1 cellular context compared by ENCODE assay signal in genomic region chr4:69134471-69134870, GRCh38.
TF ChIP-seq lines count a peak whose summit lies in the region.

No MANE protein-coding gene starts in this region.

TF ChIP-seq in HepG2, 621 proteins besides CTCF, POLR2A, EP300 and RAD21:
- TF ChIP-seq, protein P1, sequence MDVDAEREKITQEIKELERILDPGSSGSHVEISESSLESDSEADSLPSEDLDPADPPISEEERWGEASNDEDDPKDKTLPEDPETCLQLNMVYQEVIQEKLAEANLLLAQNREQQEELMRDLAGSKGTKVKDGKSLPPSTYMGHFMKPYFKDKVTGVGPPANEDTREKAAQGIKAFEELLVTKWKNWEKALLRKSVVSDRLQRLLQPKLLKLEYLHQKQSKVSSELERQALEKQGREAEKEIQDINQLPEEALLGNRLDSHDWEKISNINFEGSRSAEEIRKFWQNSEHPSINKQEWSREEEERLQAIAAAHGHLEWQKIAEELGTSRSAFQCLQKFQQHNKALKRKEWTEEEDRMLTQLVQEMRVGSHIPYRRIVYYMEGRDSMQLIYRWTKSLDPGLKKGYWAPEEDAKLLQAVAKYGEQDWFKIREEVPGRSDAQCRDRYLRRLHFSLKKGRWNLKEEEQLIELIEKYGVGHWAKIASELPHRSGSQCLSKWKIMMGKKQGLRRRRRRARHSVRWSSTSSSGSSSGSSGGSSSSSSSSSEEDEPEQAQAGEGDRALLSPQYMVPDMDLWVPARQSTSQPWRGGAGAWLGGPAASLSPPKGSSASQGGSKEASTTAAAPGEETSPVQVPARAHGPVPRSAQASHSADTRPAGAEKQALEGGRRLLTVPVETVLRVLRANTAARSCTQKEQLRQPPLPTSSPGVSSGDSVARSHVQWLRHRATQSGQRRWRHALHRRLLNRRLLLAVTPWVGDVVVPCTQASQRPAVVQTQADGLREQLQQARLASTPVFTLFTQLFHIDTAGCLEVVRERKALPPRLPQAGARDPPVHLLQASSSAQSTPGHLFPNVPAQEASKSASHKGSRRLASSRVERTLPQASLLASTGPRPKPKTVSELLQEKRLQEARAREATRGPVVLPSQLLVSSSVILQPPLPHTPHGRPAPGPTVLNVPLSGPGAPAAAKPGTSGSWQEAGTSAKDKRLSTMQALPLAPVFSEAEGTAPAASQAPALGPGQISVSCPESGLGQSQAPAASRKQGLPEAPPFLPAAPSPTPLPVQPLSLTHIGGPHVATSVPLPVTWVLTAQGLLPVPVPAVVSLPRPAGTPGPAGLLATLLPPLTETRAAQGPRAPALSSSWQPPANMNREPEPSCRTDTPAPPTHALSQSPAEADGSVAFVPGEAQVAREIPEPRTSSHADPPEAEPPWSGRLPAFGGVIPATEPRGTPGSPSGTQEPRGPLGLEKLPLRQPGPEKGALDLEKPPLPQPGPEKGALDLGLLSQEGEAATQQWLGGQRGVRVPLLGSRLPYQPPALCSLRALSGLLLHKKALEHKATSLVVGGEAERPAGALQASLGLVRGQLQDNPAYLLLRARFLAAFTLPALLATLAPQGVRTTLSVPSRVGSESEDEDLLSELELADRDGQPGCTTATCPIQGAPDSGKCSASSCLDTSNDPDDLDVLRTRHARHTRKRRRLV (CRISPR knock-in tag; IDR thresholded peaks at IDR 0.05): no peak
- TF ChIP-seq ZNF205 (CRISPR knock-in tag; IDR thresholded peaks at IDR 0.05): no peak
- no peak for TF ChIP-seq RXRB (CRISPR knock-in tag; IDR thresholded peaks at IDR 0.05; ENCODE audit: borderline replicate concordance)
- no peak for TF ChIP-seq KMT2A (CRISPR knock-in tag; IDR thresholded peaks at IDR 0.05)
- TF ChIP-seq, protein P2, sequence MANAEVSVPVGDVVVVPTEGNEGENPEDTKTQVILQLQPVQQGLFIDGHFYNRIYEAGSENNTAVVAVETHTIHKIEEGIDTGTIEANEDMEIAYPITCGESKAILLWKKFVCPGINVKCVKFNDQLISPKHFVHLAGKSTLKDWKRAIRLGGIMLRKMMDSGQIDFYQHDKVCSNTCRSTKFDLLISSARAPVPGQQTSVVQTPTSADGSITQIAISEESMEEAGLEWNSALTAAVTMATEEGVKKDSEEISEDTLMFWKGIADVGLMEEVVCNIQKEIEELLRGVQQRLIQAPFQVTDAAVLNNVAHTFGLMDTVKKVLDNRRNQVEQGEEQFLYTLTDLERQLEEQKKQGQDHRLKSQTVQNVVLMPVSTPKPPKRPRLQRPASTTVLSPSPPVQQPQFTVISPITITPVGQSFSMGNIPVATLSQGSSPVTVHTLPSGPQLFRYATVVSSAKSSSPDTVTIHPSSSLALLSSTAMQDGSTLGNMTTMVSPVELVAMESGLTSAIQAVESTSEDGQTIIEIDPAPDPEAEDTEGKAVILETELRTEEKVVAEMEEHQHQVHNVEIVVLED (CRISPR knock-in tag; IDR thresholded peaks at IDR 0.05; ENCODE audit: borderline replicate concordance): no peak
- no peak for TF ChIP-seq ZNF574 (CRISPR knock-in tag; IDR thresholded peaks at IDR 0.05)
- no peak for TF ChIP-seq NFKBIZ (CRISPR knock-in tag; IDR thresholded peaks at IDR 0.05)
- no peak for TF ChIP-seq HDAC1 (CRISPR knock-in tag; IDR thresholded peaks at IDR 0.05)
- no peak for TF ChIP-seq ZNF44 (CRISPR knock-in tag; IDR thresholded peaks at IDR 0.05)
- TF ChIP-seq U2AF2 (IDR thresholded peaks at IDR 0.05; ENCODE audit: low read depth, low read length): no peak
- no peak for TF ChIP-seq TCF12 (IDR thresholded peaks at IDR 0.05)
- no peak for TF ChIP-seq TCF12 (CRISPR knock-in tag; IDR thresholded peaks at IDR 0.05)
- no peak for TF ChIP-seq SMARCE1 (IDR thresholded peaks at IDR 0.05; ENCODE audit: borderline replicate concordance)
- TF ChIP-seq NAIF1 (CRISPR knock-in tag; IDR thresholded peaks at IDR 0.05; ENCODE audit: borderline replicate concordance): no peak
- TF ChIP-seq GATAD1 (CRISPR knock-in tag; IDR thresholded peaks at IDR 0.05): no peak
